Comparison of ENCODE assay signal across 32 cellular contexts in the genomic region with DNA sequence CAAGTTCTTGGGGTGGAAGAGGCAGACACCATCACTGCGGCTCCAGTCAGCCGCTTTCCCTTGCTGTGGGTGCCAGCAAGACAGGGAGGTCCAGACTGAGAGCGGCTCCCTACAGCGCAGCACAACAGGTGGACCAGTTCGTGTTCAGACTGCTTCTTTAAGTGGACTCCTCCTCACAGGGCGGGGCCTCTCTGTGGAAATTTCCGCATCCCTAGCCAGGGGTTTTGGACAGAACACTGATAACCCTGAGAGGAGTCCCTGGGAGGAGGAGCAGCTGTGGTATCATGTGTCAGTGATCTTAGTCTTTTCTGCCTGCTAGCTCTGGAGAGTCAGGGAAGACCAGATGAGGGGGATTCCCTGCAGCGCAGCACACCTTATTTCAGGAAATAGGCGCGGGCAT. TPM values are rescaled to one million over a fixed set of nuclear protein-coding genes. Genes with fewer than 3 reads are reported as not detected.
A peak's percentile ranks its signal among the peaks of the same experiment; 100 is the strongest.
DNase-seq lines count a peak whose midpoint lies in the region; ATAC-seq and TF ChIP-seq lines count a peak whose summit lies in the region.
"Had no signal": no experiment of that assay in that cellular context is flagged by ENCODE, and none has a peak within 500 bp of the region (broad histone marks: within the 10 kb centered on the region; RNA-seq: fewer than 3 reads in every experiment).

No MANE protein-coding gene starts in this region.

- no peak overlapping the region for H3K27ac ChIP-seq in endodermal cell (ENCODE audit: low read depth, low read length)
- H3K27ac ChIP-seq: BLaER1 treated with 17β-estradiol and CSF1 and Interleukin-3, amounts not matched to agents 10 nM and 100 nM; sigmoid colon; upper lobe of left lung had no signal

- H3K27me3 Mint-ChIP-seq in endodermal cell (ENCODE audit: insufficient read depth) = no peaks in the 10 kb centered on the region
- peaks cover 32% of the 10 kb centered on the region for H3K27me3 Mint-ChIP-seq in nephron progenitor cell (ENCODE audit: low read depth, poor library complexity)
- H3K27me3 Mint-ChIP-seq in activated T-helper 17 cell treated with anti-CD3 and anti-CD28 coated beads, Interleukin-2, amount 50 U/mL, for 72 hours = no peaks in the 10 kb centered on the region
- H3K27me3 Mint-ChIP-seq: activated CD8-positive, alpha-beta memory T cell treated with anti-CD3 and anti-CD28 coated beads, Interleukin-2, amount 10 ng/mL, durations not matched to agents 7 days and 5 days; brain; memory B cell; progenitor cell of endocrine pancreas; stimulated activated memory B cell treated with anti-CD40 and anti-IgM and Interleukin-4, amounts not matched to agents 10 μg/mL and 1 μg/mL and 100 μg/mL, for 72 hours had no signal

- H3K4me3 Mint-ChIP-seq in endodermal cell = no peak overlapping the region
- H3K4me3 Mint-ChIP-seq in nephron progenitor cell = no peak overlapping the region
- no peak overlapping the region for H3K4me3 Mint-ChIP-seq in activated T-helper 17 cell treated with anti-CD3 and anti-CD28 coated beads, Interleukin-2, amount 50 U/mL, for 72 hours
- H3K4me3 Mint-ChIP-seq: activated CD8-positive, alpha-beta memory T cell treated with anti-CD3 and anti-CD28 coated beads, Interleukin-2, amount 10 ng/mL, durations not matched to agents 7 days and 5 days; brain; memory B cell; stimulated activated memory B cell treated with anti-CD40 and anti-IgM and Interleukin-4, amounts not matched to agents 10 μg/mL and 1 μg/mL and 100 μg/mL, for 72 hours had no signal

- 90 to 96% methylated on average over 4 to 10 of the region's 10 CpGs for WGBS in endodermal cell (ENCODE audit: insufficient coverage in 1 of 2, insufficient read length in 1 of 2), 2 experiments

- no peaks in the 10 kb centered on the region for H3K36me3 ChIP-seq in endodermal cell (ENCODE audit: control insufficient read depth, insufficient read depth, low read length)
- H3K36me3 ChIP-seq: BLaER1 treated with 17β-estradiol and CSF1 and Interleukin-3, amounts not matched to agents 10 nM and 100 nM; sigmoid colon; upper lobe of left lung had no signal

- H3K4me1 Mint-ChIP-seq in endodermal cell (peaks cover 4% of the 10 kb centered on the region), nephron progenitor cell (peaks cover 12% of the 10 kb centered on the region)
- H3K4me1 Mint-ChIP-seq in activated T-helper 17 cell treated with anti-CD3 and anti-CD28 coated beads, Interleukin-2, amount 50 U/mL, for 72 hours = no peaks in the 10 kb centered on the region
- H3K4me1 Mint-ChIP-seq: activated CD8-positive, alpha-beta memory T cell treated with anti-CD3 and anti-CD28 coated beads, Interleukin-2, amount 10 ng/mL, durations not matched to agents 7 days and 5 days; brain; memory B cell; stimulated activated memory B cell treated with anti-CD40 and anti-IgM and Interleukin-4, amounts not matched to agents 10 μg/mL and 1 μg/mL and 100 μg/mL, for 72 hours had no signal

- no peaks in the 10 kb centered on the region for H3K36me3 Mint-ChIP-seq in endodermal cell (ENCODE audit: low read depth)
- H3K36me3 Mint-ChIP-seq in nephron progenitor cell (ENCODE audit: low read depth) = no peaks in the 10 kb centered on the region
- no peaks in the 10 kb centered on the region for H3K36me3 Mint-ChIP-seq in activated T-helper 17 cell treated with anti-CD3 and anti-CD28 coated beads, Interleukin-2, amount 50 U/mL, for 72 hours (ENCODE audit: low read depth)
- H3K36me3 Mint-ChIP-seq: activated CD8-positive, alpha-beta memory T cell treated with anti-CD3 and anti-CD28 coated beads, Interleukin-2, amount 10 ng/mL, durations not matched to agents 7 days and 5 days; brain; memory B cell; stimulated activated memory B cell treated with anti-CD40 and anti-IgM and Interleukin-4, amounts not matched to agents 10 μg/mL and 1 μg/mL and 100 μg/mL, for 72 hours had no signal

- H3K9me3 Mint-ChIP-seq in endodermal cell (peaks cover 71% of the 10 kb centered on the region), nephron progenitor cell (peaks cover 48% of the 10 kb centered on the region)
- H3K9me3 Mint-ChIP-seq in activated T-helper 17 cell treated with anti-CD3 and anti-CD28 coated beads, Interleukin-2, amount 50 U/mL, for 72 hours = no peaks in the 10 kb centered on the region

- H3K27me3 ChIP-seq in endodermal cell (ENCODE audit: control insufficient read depth, insufficient read depth, low read length, poor library complexity, severe bottlenecking) = no peaks in the 10 kb centered on the region
- H3K27me3 ChIP-seq: upper lobe of left lung had no signal

- no peak for ATAC-seq in activated T-helper 17 cell treated with anti-CD3 and anti-CD28 coated beads, Interleukin-2, amount 50 U/mL, for 72 hours (replicated peaks)
- ATAC-seq: activated CD8-positive, alpha-beta memory T cell treated with anti-CD3 and anti-CD28 coated beads, Interleukin-2, amount 10 ng/mL, durations not matched to agents 7 days and 5 days; left lobe of liver; stimulated activated memory B cell treated with anti-CD40 and anti-IgM and Interleukin-4, amounts not matched to agents 10 μg/mL and 1 μg/mL and 100 μg/mL, for 72 hours had no signal

- DNase-seq in M059J (ENCODE audit: low read depth) = peak; percentile 6
- peak; percentile 39 for DNase-seq in NCI-H345 treated with DMSO at 0.1 percent for 48 hours (lab: John Stamatoyannopoulos, UW; ENCODE audit: unreplicated experiment)
- DNase-seq in endodermal cell = peak; percentile 65
- peak; percentile 34 for DNase-seq in nephron progenitor cell
- no peak for DNase-seq in UCSD-AML1 (lab: John Stamatoyannopoulos, UW; ENCODE audit: unreplicated experiment)
- DNase-seq in HUDEP-2 (lab: John Stamatoyannopoulos, UW; ENCODE audit: unreplicated experiment in 76 of 76) = no peak
- DNase-seq: activated CD4-positive, alpha-beta T cell treated with anti-CD3 and anti-CD28 coated beads, Interleukin-2, amount 50 U/mL, for 1 hour; activated CD8-positive, alpha-beta memory T cell treated with anti-CD3 and anti-CD28 coated beads, Interleukin-2, amount 10 ng/mL, durations not matched to agents 7 days and 5 days; activated naive CD4-positive, alpha-beta T cell; activated T-cell treated with anti-CD3 and anti-CD28 coated beads, Interleukin-2, amount 50 U/mL, for 48 hours; effector CD8-positive, alpha-beta T cell; glutamatergic neuron; NCI-H2029 treated with DMSO at 0.1 percent for 48 hours; NCI-H446; SHP77; sigmoid colon; stimulated activated CD4-positive, alpha-beta T cell treated with anti-CD3 and anti-CD28 coated beads, Interleukin-4, amount 100 ng/mL, for 4 hours; SW 1271; T-helper 9 cell; upper lobe of left lung had no signal

- H3K9me3 ChIP-seq in endodermal cell (ENCODE audit: control insufficient read depth, low read length) = no peaks in the 10 kb centered on the region
- H3K9me3 ChIP-seq: BLaER1 treated with 17β-estradiol and CSF1 and Interleukin-3, amounts not matched to agents 10 nM and 100 nM; sigmoid colon; upper lobe of left lung had no signal

- H3K27ac Mint-ChIP-seq in endodermal cell = no peak overlapping the region
- H3K27ac Mint-ChIP-seq in nephron progenitor cell = no peak overlapping the region
- no peak overlapping the region for H3K27ac Mint-ChIP-seq in activated T-helper 17 cell treated with anti-CD3 and anti-CD28 coated beads, Interleukin-2, amount 50 U/mL, for 72 hours
- H3K27ac Mint-ChIP-seq: activated CD8-positive, alpha-beta memory T cell treated with anti-CD3 and anti-CD28 coated beads, Interleukin-2, amount 10 ng/mL, durations not matched to agents 7 days and 5 days; brain; memory B cell; progenitor cell of endocrine pancreas; stimulated activated memory B cell treated with anti-CD40 and anti-IgM and Interleukin-4, amounts not matched to agents 10 μg/mL and 1 μg/mL and 100 μg/mL, for 72 hours had no signal

- no peak for TF ChIP-seq CTCF in endodermal cell (conservative IDR thresholded peaks at IDR 0.05)
- no peak for TF ChIP-seq CTCF in nephron progenitor cell (IDR thresholded peaks at IDR 0.05)

- no peak overlapping the region for H3K9ac ChIP-seq in endodermal cell (ENCODE audit: extremely low read depth, low read length, poor library complexity, severe bottlenecking)
- H3K9ac ChIP-seq: BLaER1 treated with 17β-estradiol and CSF1 and Interleukin-3, amounts not matched to agents 10 nM and 100 nM had no signal

- H3K4me1 ChIP-seq in endodermal cell (ENCODE audit: control insufficient read depth, insufficient read depth, low read length) = no peaks in the 10 kb centered on the region
- H3K4me1 ChIP-seq: BLaER1 treated with 17β-estradiol and CSF1 and Interleukin-3, amounts not matched to agents 10 nM and 100 nM; sigmoid colon; upper lobe of left lung had no signal

- H3K4me3 ChIP-seq in endodermal cell (ENCODE audit: low read length) = no peak overlapping the region
- H3K4me3 ChIP-seq: BLaER1 treated with 17β-estradiol and CSF1 and Interleukin-3, amounts not matched to agents 10 nM and 100 nM; sigmoid colon; upper lobe of left lung had no signal

RNA-seq across cellular contexts. Expression of a gene that starts 48.5 kb away (rescaled TPM):
- total RNA-seq in M059J (2014; rRNA removed; shearing (Covaris generic)) = 70.6 and 77.9 TPM in 2 replicates
- total RNA-seq in endodermal cell = not detected
- not detected for polyA plus RNA-seq in endodermal cell (2013, experiment 1 of 2)
- polyA plus RNA-seq in endodermal cell (2013, experiment 2 of 2) = not detected
- not detected for total RNA-seq in activated T-helper 17 cell treated with anti-CD3 and anti-CD28 coated beads, Interleukin-2, amount 50 U/mL, for 72 hours
- total RNA-seq: activated CD8-positive, alpha-beta memory T cell treated with anti-CD3 and anti-CD28 coated beads, Interleukin-2, amount 10 ng/mL, durations not matched to agents 7 days and 5 days; cerebellum; epithelial cell of proximal tubule; left lobe of liver; LHCN-M2; myocyte; progenitor cell of endocrine pancreas; sigmoid colon; upper lobe of left lung had no signal
- polyA plus RNA-seq: AG04450, sigmoid colon had no signal

Comparison
In these comparisons a context has a peak if more than half of its experiments do, and no peak if none do; other contexts are left out.
1. DNase-seq: peak in M059J (single experiment), NCI-H345 treated with DMSO at 0.1 percent for 48 hours (single experiment), endodermal cell (single experiment) and nephron progenitor cell (single experiment); none in UCSD-AML1 (single experiment) and HUDEP-2 (0 of 76).
2. RNA of a gene that starts 48.5 kb away (total RNA-seq): 70.6 to 77.9 TPM in M059J; not detected in endodermal cell and not detected in activated T-helper 17 cell treated with anti-CD3 and anti-CD28 coated beads, Interleukin-2, amount 50 U/mL, for 72 hours; every median in the first group is over 10 times any median in the second.